8 cellular contexts compared by ENCODE assay signal in the genomic region with DNA sequence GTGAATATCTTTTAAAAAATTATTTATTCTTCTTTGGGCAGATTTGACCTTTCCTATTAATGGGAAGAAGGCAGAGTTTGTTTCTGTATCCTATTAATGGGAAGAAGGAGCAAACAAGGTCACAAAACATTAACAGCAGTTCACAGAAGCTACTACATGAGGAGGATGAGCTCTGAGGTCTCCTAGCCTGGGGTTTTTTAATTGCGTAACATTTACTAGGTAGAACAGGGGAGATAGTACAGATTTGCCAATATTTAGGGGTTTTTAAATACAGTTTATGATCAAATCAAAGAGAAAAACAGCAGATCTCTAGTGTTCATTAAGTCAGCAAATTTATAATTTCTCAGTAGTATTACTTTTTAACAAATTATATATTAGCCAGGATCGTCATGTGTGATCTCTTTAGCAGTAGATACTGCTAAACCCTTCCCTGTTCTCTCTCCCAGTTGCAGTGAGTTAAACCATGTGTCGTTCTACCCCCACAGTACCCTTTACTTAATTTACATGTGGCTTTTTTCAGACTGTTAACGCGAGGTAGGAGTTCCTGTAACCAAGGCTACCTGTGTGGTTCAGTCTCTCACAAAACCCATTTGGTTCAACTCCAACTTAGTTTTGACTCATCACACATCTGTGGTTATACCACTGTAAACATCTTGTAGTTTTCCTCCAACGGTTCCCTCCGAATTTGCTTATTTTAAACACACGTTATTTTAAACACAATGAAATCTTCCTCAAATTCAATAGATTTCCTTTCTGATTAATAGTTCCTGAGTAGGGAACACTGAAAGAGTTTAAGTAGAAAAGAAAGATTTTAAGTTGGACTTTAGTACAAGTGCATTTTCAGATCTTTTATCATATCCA. TPM values are rescaled to one million over a fixed set of nuclear protein-coding genes. Genes with fewer than 3 reads are reported as not detected.
DNase-seq lines count a peak whose midpoint lies in the region; ATAC-seq and TF ChIP-seq lines count a peak whose summit lies in the region.

No MANE protein-coding gene starts in this region.

- no peaks in the 10 kb centered on the region for H3K9me3 Mint-ChIP-seq in activated CD4-positive, alpha-beta memory T cell treated with anti-CD3 and anti-CD28 coated beads, Interleukin-2, amount 10 ng/mL, durations not matched to agents 7 days and 5 days

- WGBS in smooth muscle cell (ENCODE audit: low lambda C conversion rate) = 77% methylated on average over 8 of the region's 8 CpGs

- H3K27me3 ChIP-seq in smooth muscle cell (ENCODE audit: low read depth) = no peaks in the 10 kb centered on the region

- peak overlapping the region; percentile 85 for H3K27ac Mint-ChIP-seq in activated CD4-positive, alpha-beta memory T cell treated with anti-CD3 and anti-CD28 coated beads, Interleukin-2, amount 10 ng/mL, durations not matched to agents 7 days and 5 days

- H4K20me1 ChIP-seq in smooth muscle cell (ENCODE audit: low read depth) = no peaks in the 10 kb centered on the region

- H3K4me2 ChIP-seq in smooth muscle cell = no peak overlapping the region

- no peak overlapping the region for H3K4me3 ChIP-seq in smooth muscle cell

- no peak overlapping the region for H3K27ac ChIP-seq in smooth muscle cell (ENCODE audit: low read depth)

- peak; percentile 98 for ATAC-seq in HG02981 (IDR thresholded peaks at IDR 0.05; ENCODE audit: unreplicated experiment)
- ATAC-seq in stimulated activated naive CD8-positive, alpha-beta T cell treated with anti-CD3 and anti-CD28 coated beads, Interleukin-15, Interleukin-2, amounts not matched to agents 100 U/mL and 50 U/mL, for 24 hours = peak; percentile 92

- H3K79me2 ChIP-seq in smooth muscle cell (ENCODE audit: low read depth) = no peaks in the 10 kb centered on the region

- peaks cover 53% of the 10 kb centered on the region for H3K4me1 Mint-ChIP-seq in activated CD4-positive, alpha-beta memory T cell treated with anti-CD3 and anti-CD28 coated beads, Interleukin-2, amount 10 ng/mL, durations not matched to agents 7 days and 5 days

- peak overlapping the region; percentile 36 for H3K4me3 Mint-ChIP-seq in activated CD4-positive, alpha-beta memory T cell treated with anti-CD3 and anti-CD28 coated beads, Interleukin-2, amount 10 ng/mL, durations not matched to agents 7 days and 5 days

- no peaks in the 10 kb centered on the region for H3K9me3 ChIP-seq in smooth muscle cell (replicated peaks; ENCODE audit: low read depth)

- peaks cover 9% of the 10 kb centered on the region for H3K36me3 ChIP-seq in smooth muscle cell (ENCODE audit: low read depth)

- H3F3A ChIP-seq in smooth muscle cell (ENCODE audit: low read depth) = peaks cover 8% of the 10 kb centered on the region

- CTCF ChIA-PET in activated CD4-positive, alpha-beta memory T cell treated with anti-CD3 and anti-CD28 coated beads, Interleukin-2, amount 10 ng/mL, durations not matched to agents 7 days and 5 days (lab: Charles Lee) = interaction anchor here (1.8 kb wide), 1 partner anchor 13 kb away, joined by 8 read pairs; the partner anchor contains the start of gene SLC25A46

- peaks cover 55% of the 10 kb centered on the region for H3K36me3 Mint-ChIP-seq in activated CD4-positive, alpha-beta memory T cell treated with anti-CD3 and anti-CD28 coated beads, Interleukin-2, amount 10 ng/mL, durations not matched to agents 7 days and 5 days (ENCODE audit: low read depth)

- H3K9ac ChIP-seq in smooth muscle cell (ENCODE audit: low read depth) = no peak overlapping the region

- H2AFZ ChIP-seq in smooth muscle cell (ENCODE audit: low read depth) = no peak overlapping the region

- POLR2A ChIA-PET in activated CD4-positive, alpha-beta memory T cell treated with anti-CD3 and anti-CD28 coated beads, Interleukin-2, amount 10 ng/mL, durations not matched to agents 7 days and 5 days (lab: Charles Lee) = interaction anchor here (1.1 to 4.8 kb wide), 3 partner anchors 12 to 478 kb away, joined by 3 to 60 read pairs (median 7); partner anchors contain the start of gene SLC25A46

- H3K27me3 Mint-ChIP-seq in activated CD4-positive, alpha-beta memory T cell treated with anti-CD3 and anti-CD28 coated beads, Interleukin-2, amount 10 ng/mL, durations not matched to agents 7 days and 5 days = no peaks in the 10 kb centered on the region

- H3K4me1 ChIP-seq in smooth muscle cell (ENCODE audit: low read depth) = no peaks in the 10 kb centered on the region

- no peak for TF ChIP-seq CTCF in smooth muscle cell (IDR thresholded peaks at IDR 0.05; ENCODE audit: borderline replicate concordance, insufficient read depth, poor library complexity, severe bottlenecking)

- peak; percentile 19 for DNase-seq in stimulated activated CD4-positive, alpha-beta T cell treated with anti-CD3 and anti-CD28 coated beads, Interleukin-15, amount 100 ng/mL, for 24 hours
- DNase-seq in stimulated activated CD4-positive, alpha-beta T cell treated with anti-CD3 and anti-CD28 coated beads, Interleukin-12 subunit alpha, Interleukin-12 subunit beta, amount 100 ng/mL, for 4 hours = no peak
- DNase-seq in activated CD4-positive, alpha-beta memory T cell treated with anti-CD3 and anti-CD28 coated beads, Interleukin-2, amount 10 ng/mL, durations not matched to agents 7 days and 5 days = peak; percentile 52
- peak; percentile 11 for DNase-seq in stimulated activated naive CD8-positive, alpha-beta T cell treated with anti-CD3 and anti-CD28 coated beads, Interleukin-15, Interleukin-2, amounts not matched to agents 100 U/mL and 50 U/mL, for 24 hours
- DNase-seq in smooth muscle cell (lab: John Stamatoyannopoulos, UW; ENCODE audit: unreplicated experiment) = no peak
- no peak for DNase-seq in RKO (ENCODE audit: low spot score)
- no peak for DNase-seq in pons (ENCODE audit: low spot score)

RNA-seq across cellular contexts. Expression of gene SLC25A46, which starts 13.3 kb away (rescaled TPM):
- 10 to 100 TPM; 43.2 to 45.0 TPM for total RNA-seq in activated CD4-positive, alpha-beta memory T cell treated with anti-CD3 and anti-CD28 coated beads, Interleukin-2, amount 10 ng/mL, durations not matched to agents 7 days and 5 days
- 57.6 and 58.3 TPM in 2 replicates for total RNA-seq in smooth muscle cell
- polyA plus RNA-seq in smooth muscle cell = 15.7 and 22.4 TPM in 2 replicates

RNA-seq across cellular contexts. Expression of gene TMEM232, which starts 25.7 kb away (rescaled TPM):
- 1 to 10 TPM; 1.1 to 1.7 TPM for total RNA-seq in activated CD4-positive, alpha-beta memory T cell treated with anti-CD3 and anti-CD28 coated beads, Interleukin-2, amount 10 ng/mL, durations not matched to agents 7 days and 5 days
- total RNA-seq in smooth muscle cell = 0.18 and 1.0 TPM in 2 replicates
- 0.26 and 0.49 TPM in 2 replicates for polyA plus RNA-seq in smooth muscle cell

Comparison
In these comparisons a context has a peak if more than half of its experiments do, and no peak if none do; other contexts are left out.
1. DNase-seq: peak in stimulated activated CD4-positive, alpha-beta T cell treated with anti-CD3 and anti-CD28 coated beads, Interleukin-15, amount 100 ng/mL, for 24 hours (single experiment), activated CD4-positive, alpha-beta memory T cell treated with anti-CD3 and anti-CD28 coated beads, Interleukin-2, amount 10 ng/mL, durations not matched to agents 7 days and 5 days (single experiment) and stimulated activated naive CD8-positive, alpha-beta T cell treated with anti-CD3 and anti-CD28 coated beads, Interleukin-15, Interleukin-2, amounts not matched to agents 100 U/mL and 50 U/mL, for 24 hours (single experiment); none in stimulated activated CD4-positive, alpha-beta T cell treated with anti-CD3 and anti-CD28 coated beads, Interleukin-12 subunit alpha, Interleukin-12 subunit beta, amount 100 ng/mL, for 4 hours (single experiment), smooth muscle cell (single experiment), RKO (single experiment) and pons (single experiment).